ENCODE assay signal across 8 cellular contexts in genomic region chr2:119759451-119760236, GRCh38. TPM values are rescaled to one million over a fixed set of nuclear protein-coding genes. Genes with fewer than 3 reads are reported as not detected.
DNase-seq lines count a peak whose midpoint lies in the region; ATAC-seq and TF ChIP-seq lines count a peak whose summit lies in the region.

TSS of gene PTPN4 (plus strand) at chr2:119759922. CDS start at chr2:119809854, 49,932 bp downstream.

- no peaks in the 10 kb centered on the region for H3K9me3 Mint-ChIP-seq in type B pancreatic cell

- H3K27me3 Mint-ChIP-seq in type B pancreatic cell: no peaks in the 10 kb centered on the region

- in situ Hi-C loops in GM13976 (cut with MboI; ENCODE audit: low sequenced_read_pairs, unreplicated experiment): no loop called here

- H3K4me1 Mint-ChIP-seq in type B pancreatic cell (ENCODE audit: unreplicated experiment): peaks cover 20% of the 10 kb centered on the region

- H3K9me3 ChIP-seq in heart left ventricle: no peaks in the 10 kb centered on the region

- peak; percentile 92 for ATAC-seq in HG02870 (IDR thresholded peaks at IDR 0.05; ENCODE audit: unreplicated experiment)
- peak; percentile 97 to 98 (median 98) for ATAC-seq in heart left ventricle

- H3K36me3 ChIP-seq in heart left ventricle: no peaks in the 10 kb centered on the region

- H3K27ac Mint-ChIP-seq in type B pancreatic cell: peak within 1 kb of the TSS; percentile 91

- no peaks in the 10 kb centered on the region for H3K36me3 Mint-ChIP-seq in type B pancreatic cell

- no peaks in the 10 kb centered on the region for H3K27me3 ChIP-seq in heart left ventricle

- 0 to 1% (median 1%) methylated on average over 31 to 59 of the region's 59 CpGs for WGBS in heart left ventricle, 4 donors

- H3K27ac ChIP-seq in heart left ventricle: peak within 1 kb of the TSS; percentile 87 to 98 (median 96)

- intact Hi-C loops in T-helper 1 cell treated with Interleukin-12 subunit alpha and Interleukin-12 subunit beta and Interleukin-4 antibody, amounts not matched to agents 30 ng/mL and 1 ng/mL, for 36 hours (cut with micrococcal nuclease): loop anchor here (1.0 to 2.0 kb wide), 18 partner anchors 57 to 1977 kb away; partner anchors contain the start of genes C2orf76, DBI, DDX18 and EPB41L5
- intact Hi-C loops in heart left ventricle (cut with DNase I): loop anchor here in 6 of 10 donors (5.0 to 10.0 kb wide), 10 partner anchors 38 to 555 kb away; partner anchors contain the start of genes C2orf76 (in 1 of the 6) and DBI (in 1 of the 6)

- peak within 1 kb of the TSS; percentile 62 to 95 (median 86) for H3K4me3 ChIP-seq in heart left ventricle

- peak in 1 of 2 donors; percentile 84 for TF ChIP-seq POLR2A in heart left ventricle (IDR thresholded peaks at IDR 0.05)

- TF ChIP-seq CTCF in GM13976 (IDR thresholded peaks at IDR 0.05; ENCODE audit: borderline replicate concordance, control extremely low read depth, extremely low read depth, insufficient read depth, missing control alignments) (no peak), heart left ventricle (IDR thresholded peaks at IDR 0.05) (peak in 2 of 12 donors; percentile 14 to 16), type B pancreatic cell (conservative IDR thresholded peaks at IDR 0.05) (no peak)

- peak within 1 kb of the TSS; percentile 86 for H3K4me3 Mint-ChIP-seq in type B pancreatic cell

- DNase-seq in GM13976 (ENCODE audit: low spot score) (peak; percentile 97), NCI-H146 treated with DMSO at 0.1 percent for 48 hours (lab: John Stamatoyannopoulos, UW; ENCODE audit: unreplicated experiment) (peak; percentile 98), amniotic epithelial cell (ENCODE audit: low read depth) (peak; percentile 98), heart left ventricle (peak; percentile 97 to 98 (median 98)), pons (ENCODE audit: low spot score) (peak; percentile 97), type B pancreatic cell (ENCODE audit: extremely low spot score, unreplicated experiment) (peak; percentile 97)

- H3K4me1 ChIP-seq in heart left ventricle: peaks cover 0 to 46% (median 33%) of the 10 kb centered on the region in 12 donors

RNA-seq across cellular contexts. Expression of gene PTPN4, which starts in this region (rescaled TPM):
- total RNA-seq in T-helper 1 cell treated with Interleukin-12 subunit alpha and Interleukin-12 subunit beta and Interleukin-4 antibody, amounts not matched to agents 30 ng/mL and 1 ng/mL, for 36 hours: 47.6 and 53.3 TPM in 2 replicates
- total RNA-seq in heart left ventricle (10 to 100 TPM; 21.2 to 49.0 (median 43.6) TPM), type B pancreatic cell (ENCODE audit: low replicate concordance) (31.7 and 37.4 TPM in 2 replicates)
- polyA plus RNA-seq in heart left ventricle: 1 to 10 TPM; 3.6 to 4.7 TPM

Comparison
In these comparisons a context has a peak if more than half of its experiments do, and no peak if none do; other contexts are left out.
1. Peak in every context shown above with its lines: DNase-seq, ATAC-seq, H3K4me3 ChIP-seq and H3K27ac ChIP-seq.